Comparison of ENCODE assay signal across 13 cellular contexts in genomic region chr13:78136966-78137365, GRCh38.
DNase-seq lines count a peak whose midpoint lies in the region; TF ChIP-seq lines count a peak whose summit lies in the region.
"Had no signal": no experiment of that assay in that cellular context is flagged by ENCODE, and none has a peak within 500 bp of the region (broad histone marks: within the 10 kb centered on the region; RNA-seq: fewer than 3 reads in every experiment).

No MANE protein-coding gene starts in this region.

- H3K4me2 ChIP-seq in SK-N-SH = no peak overlapping the region
- H3K4me2 ChIP-seq in neuronal stem cell (ENCODE audit: insufficient read depth, low read length, poor library complexity, severe bottlenecking) = no peak overlapping the region

- H3K23ac ChIP-seq in neuronal stem cell (ENCODE audit: low read depth, low read length, poor library complexity) = no peak overlapping the region

- peak in 1 of 2 experiments; percentile 56; a peak in 1 of 4 replicates for TF ChIP-seq EP300 in SK-N-SH (IDR thresholded peaks at IDR 0.05; ENCODE audit: borderline replicate concordance in 1 of 2, low read depth in 1 of 2, low read length in 1 of 2)

- H3K4me3 Mint-ChIP-seq in T-helper 2 cell treated with Interferon-gamma antibody and Interleukin-4, amounts not matched to agents 5 μg/mL and 100 μg/mL, for 36 hours = no peak overlapping the region
- H3K4me3 Mint-ChIP-seq: CD4-positive, alpha-beta T cell had no signal

- no peak overlapping the region for H2BK120ac ChIP-seq in neuronal stem cell (ENCODE audit: low read depth, low read length)

- no peaks in the 10 kb centered on the region for H3K79me1 ChIP-seq in neuronal stem cell (ENCODE audit: low read depth, low read length)

- peaks cover 6% of the 10 kb centered on the region for H3K4me1 Mint-ChIP-seq in T-helper 2 cell treated with Interferon-gamma antibody and Interleukin-4, amounts not matched to agents 5 μg/mL and 100 μg/mL, for 36 hours (ENCODE audit: low read depth)

- no peaks in the 10 kb centered on the region for H3K79me2 ChIP-seq in SK-N-SH (ENCODE audit: insufficient read depth)

- CTCF ChIA-PET in HEK293T (lab: Yijun Ruan, JAX) = interaction anchor here (0.6 to 2.5 kb wide), 5 partner anchors 11 to 1261 kb away, joined by 4 to 16 read pairs (median 10); no protein-coding TSS in a partner anchor
- CTCF ChIA-PET in SK-N-SH (lab: Yijun Ruan, JAX) = interaction anchor here (0.8 to 2.3 kb wide), 13 partner anchors 11 to 1110 kb away, joined by 3 to 28 read pairs (median 4); partner anchors contain the start of gene POU4F1

- H3K14ac ChIP-seq in neuronal stem cell (ENCODE audit: low read length) = no peak overlapping the region

- H3K4ac ChIP-seq in neuronal stem cell (ENCODE audit: low read length) = no peak overlapping the region

- POLR2A ChIA-PET in HEK293T (lab: Yijun Ruan, JAX) (interaction anchor here (1.1 kb wide), 1 partner anchor 842 kb away, joined by 3 read pairs; no protein-coding TSS in a partner anchor), SK-N-SH (lab: Yijun Ruan, JAX) (interaction anchor here (0.7 kb wide), 1 partner anchor 218 kb away, joined by 6 read pairs; no protein-coding TSS in a partner anchor)

- H2AFZ ChIP-seq in SK-N-SH (ENCODE audit: low read depth) (no peak overlapping the region), neuronal stem cell (ENCODE audit: low read length) (peak overlapping the region; percentile 6)

- H3K4me1 ChIP-seq in SK-N-SH (ENCODE audit: control insufficient read depth in 1 of 2, insufficient read depth in 2 of 2, low read depth in 1 of 2, low read length in 1 of 2) (peaks cover 0 to 11% of the 10 kb centered on the region in 2 experiments; a peak in 2 of 4 replicates), neuronal stem cell (ENCODE audit: control insufficient read depth in 2 of 2, insufficient read depth in 1 of 2, low read depth in 1 of 2, low read length in 2 of 2) (peaks cover 0 to 2% of the 10 kb centered on the region in 2 donors)
- H3K4me1 ChIP-seq: A549 had no signal

- no peak overlapping the region for H2AK5ac ChIP-seq in neuronal stem cell (ENCODE audit: low read depth, low read length)

- H3K4me3 ChIP-seq in SK-N-SH (ENCODE audit: low read depth in 2 of 2, low read length in 1 of 2) (no peak overlapping the region), neuronal stem cell (ENCODE audit: low read length in 2 of 2) (no peak overlapping the region)
- H3K4me3 ChIP-seq: A549, GM12878 had no signal

- H2BK15ac ChIP-seq in neuronal stem cell (ENCODE audit: low read length) = no peak overlapping the region

- no peaks in the 10 kb centered on the region for H3K27me3 ChIP-seq in SK-N-SH (ENCODE audit: insufficient read depth)
- no peaks in the 10 kb centered on the region for H3K27me3 ChIP-seq in neuronal stem cell (ENCODE audit: control insufficient read depth in 3 of 3, insufficient read depth in 3 of 3, low read depth in 1 of 3, low read length in 3 of 3)
- H3K27me3 ChIP-seq: BLaER1 treated with 17β-estradiol and CSF1 and Interleukin-3, amounts not matched to agents 10 nM and 100 nM had no signal

- TF ChIP-seq CTCF in SK-N-SH (IDR thresholded peaks at IDR 0.05) = no peak

- no peak overlapping the region for H2BK12ac ChIP-seq in neuronal stem cell (ENCODE audit: low read length)

- H3K9ac ChIP-seq in SK-N-SH = no peak overlapping the region
- no peak overlapping the region for H3K9ac ChIP-seq in neuronal stem cell (ENCODE audit: low read depth, low read length, poor library complexity)
- H3K9ac ChIP-seq: BLaER1 treated with 17β-estradiol and CSF1 and Interleukin-3, amounts not matched to agents 10 nM and 100 nM had no signal

- 4% methylated on average over 3 of the region's 3 CpGs for WGBS in SK-N-SH (ENCODE audit: low lambda C conversion rate)
- no CpG with 5 or more reads among the region's 3 CpGs for WGBS in neuronal stem cell (ENCODE audit: extremely low coverage in 2 of 2, insufficient read length in 2 of 2, insufficient replicate concordance in 1 of 2), 2 donors

- no peaks in the 10 kb centered on the region for H3K27me3 Mint-ChIP-seq in T-helper 2 cell treated with Interferon-gamma antibody and Interleukin-4, amounts not matched to agents 5 μg/mL and 100 μg/mL, for 36 hours (ENCODE audit: low read depth)
- H3K27me3 Mint-ChIP-seq: B cell had no signal

- no peak overlapping the region for H2BK5ac ChIP-seq in neuronal stem cell (ENCODE audit: low read length)

- DNase-seq in HEK293T (ENCODE audit: extremely low spot score) = no peak
- DNase-seq in SK-N-SH = no peak
- DNase-seq in neuronal stem cell (ENCODE audit: low spot score) = no peak
- DNase-seq in putamen (ENCODE audit: low spot score) = no peak
- no peak for DNase-seq in T-helper 2 cell treated with Interferon-gamma antibody and Interleukin-4, amounts not matched to agents 5 μg/mL and 100 μg/mL, for 36 hours (ENCODE audit: low spot score)
- DNase-seq: CD4-positive, alpha-beta T cell; CD8-positive, alpha-beta T cell had no signal

- no peaks in the 10 kb centered on the region for H3K36me3 ChIP-seq in SK-N-SH (replicated peaks in 1 of 2; ENCODE audit: control insufficient read depth in 1 of 2, insufficient read depth in 2 of 2, low read length in 1 of 2)
- no peaks in the 10 kb centered on the region for H3K36me3 ChIP-seq in neuronal stem cell (replicated peaks in 1 of 2; ENCODE audit: control insufficient read depth in 2 of 2, insufficient read depth in 2 of 2, low read length in 2 of 2)
- H3K36me3 ChIP-seq: BLaER1 treated with 17β-estradiol and CSF1 and Interleukin-3, amounts not matched to agents 10 nM and 100 nM had no signal

- no peak overlapping the region for H3K27ac Mint-ChIP-seq in T-helper 2 cell treated with Interferon-gamma antibody and Interleukin-4, amounts not matched to agents 5 μg/mL and 100 μg/mL, for 36 hours
- H3K27ac Mint-ChIP-seq: B cell; CD4-positive, alpha-beta T cell; CD8-positive, alpha-beta T cell had no signal

- no peaks in the 10 kb centered on the region for H4K20me1 ChIP-seq in SK-N-SH (ENCODE audit: insufficient read depth)
- H4K20me1 ChIP-seq: BLaER1 treated with 17β-estradiol and CSF1 and Interleukin-3, amounts not matched to agents 10 nM and 100 nM had no signal

- H3K9me3 Mint-ChIP-seq in T-helper 2 cell treated with Interferon-gamma antibody and Interleukin-4, amounts not matched to agents 5 μg/mL and 100 μg/mL, for 36 hours = no peaks in the 10 kb centered on the region
- H3K9me3 Mint-ChIP-seq: CD4-positive, alpha-beta T cell; CD8-positive, alpha-beta T cell had no signal

- no peak for TF ChIP-seq RAD21 in SK-N-SH (IDR thresholded peaks at IDR 0.05; ENCODE audit: low read length)

- no peaks in the 10 kb centered on the region for H3K9me2 ChIP-seq in SK-N-SH

- H3K27ac ChIP-seq in SK-N-SH (ENCODE audit: low read depth in 2 of 2, low read length in 1 of 2) (no peak overlapping the region), neuronal stem cell (replicated peaks; ENCODE audit: low read length) (no peak overlapping the region)
- H3K27ac ChIP-seq: 22Rv1; A549; BLaER1 treated with 17β-estradiol and CSF1 and Interleukin-3, amounts not matched to agents 10 nM and 100 nM; C4-2B had no signal

- H3F3A ChIP-seq in SK-N-SH (replicated peaks; ENCODE audit: insufficient read depth) = no peaks in the 10 kb centered on the region

- H3K9me3 ChIP-seq in SK-N-SH (no peaks in the 10 kb centered on the region), neuronal stem cell (replicated peaks in 1 of 2; ENCODE audit: control insufficient read depth in 2 of 2, insufficient read depth in 1 of 2, low read depth in 1 of 2, low read length in 2 of 2) (no peaks in the 10 kb centered on the region)
- H3K9me3 ChIP-seq: A549; BLaER1 treated with 17β-estradiol and CSF1 and Interleukin-3, amounts not matched to agents 10 nM and 100 nM had no signal

- no peak overlapping the region for H4K8ac ChIP-seq in neuronal stem cell (ENCODE audit: low read depth, low read length)

- no peak overlapping the region for H4K91ac ChIP-seq in neuronal stem cell (ENCODE audit: low read depth, low read length, poor library complexity)

- H3K18ac ChIP-seq in neuronal stem cell (ENCODE audit: low read length) = no peak overlapping the region

- no peaks in the 10 kb centered on the region for H3K36me3 Mint-ChIP-seq in T-helper 2 cell treated with Interferon-gamma antibody and Interleukin-4, amounts not matched to agents 5 μg/mL and 100 μg/mL, for 36 hours (ENCODE audit: low read depth)
- H3K36me3 Mint-ChIP-seq: CD8-positive, alpha-beta T cell had no signal

TF ChIP-seq in HEK293T, 16 proteins besides CTCF, POLR2A, EP300 and RAD21:
- TF ChIP-seq ARNT (IDR thresholded peaks at IDR 0.05) (no peak), ZNF384 (IDR thresholded peaks at IDR 0.05) (peak; percentile 29; the same call in 1 of the 2 replicates)

TF ChIP-seq in SK-N-SH, 30 proteins besides CTCF, POLR2A, EP300 and RAD21:
- peak; percentile 52; the same call in 1 of the 2 replicates for TF ChIP-seq GATA2 (CRISPR knock-in tag; IDR thresholded peaks at IDR 0.05)
- no peak for TF ChIP-seq SMC3 (IDR thresholded peaks at IDR 0.05; ENCODE audit: low read depth, low read length)
- TF ChIP-seq MXI1 (IDR thresholded peaks at IDR 0.05; ENCODE audit: low read depth, low read length) = no peak
